In the genomic region with DNA sequence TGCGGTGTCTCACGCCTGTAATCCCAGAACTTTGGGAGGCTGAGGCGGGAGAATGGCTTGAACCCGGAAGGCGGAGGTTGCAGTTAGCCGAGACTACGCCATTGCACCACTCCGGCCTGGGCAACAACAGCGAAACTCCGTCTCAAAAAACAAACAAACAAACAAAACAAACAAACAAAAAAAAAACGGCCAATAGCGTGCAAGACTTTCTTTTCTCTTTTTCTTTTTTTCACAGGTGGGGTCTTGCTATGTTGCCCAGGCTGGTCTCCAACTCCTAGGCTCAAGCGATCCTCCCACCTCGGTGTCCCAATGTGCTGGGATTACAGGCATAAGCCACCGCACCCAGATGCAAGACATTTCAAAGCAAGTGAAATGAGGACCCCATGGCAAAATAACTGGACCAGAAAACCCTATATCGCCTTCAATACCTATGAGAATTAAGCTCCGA, we compare ENCODE assay signal across 11 cellular contexts. TPM values are rescaled to one million over a fixed set of nuclear protein-coding genes. Genes with fewer than 3 reads are reported as not detected.
DNase-seq lines count a peak whose midpoint lies in the region; ATAC-seq and TF ChIP-seq lines count a peak whose summit lies in the region.
"Had no signal": no experiment of that assay in that cellular context is flagged by ENCODE, and none has a peak within 500 bp of the region (broad histone marks: within the 10 kb centered on the region; RNA-seq: fewer than 3 reads in every experiment).

No MANE protein-coding gene starts in this region.

- peak overlapping the region; percentile 94 for H3K4me3 Mint-ChIP-seq in chondrocyte (ENCODE audit: unreplicated experiment)
- H3K4me3 Mint-ChIP-seq in naive thymus-derived CD4-positive, alpha-beta T cell: peak overlapping the region; percentile 91 to 99 (median 96)

- intact Hi-C loops in A673 (cut with micrococcal nuclease; ENCODE audit: unreplicated experiment): no loop called here
- intact Hi-C loops in naive thymus-derived CD4-positive, alpha-beta T cell (cut with micrococcal nuclease): no loop called here

- POLR2A ChIA-PET in A673 (lab: Charles Lee; ENCODE audit: low non-redundant PET): interaction anchor here (0.5 kb wide), 1 partner anchor 10 kb away, joined by 3 read pairs; no protein-coding TSS in a partner anchor
- POLR2A ChIA-PET in naive thymus-derived CD4-positive, alpha-beta T cell (lab: Charles Lee): interaction anchor here (0.8 to 1.9 kb wide), 3 partner anchors 9 to 264 kb away, joined by 3 to 4 read pairs (median 4); no protein-coding TSS in a partner anchor

- peaks cover 53% of the 10 kb centered on the region for H3K4me1 Mint-ChIP-seq in chondrocyte (ENCODE audit: low read depth)
- peaks cover 41 to 64% (median 61%) of the 10 kb centered on the region in 7 donors for H3K4me1 Mint-ChIP-seq in naive thymus-derived CD4-positive, alpha-beta T cell

- BruUV-seq in A673 (replicated peaks; lab: Mats Ljungman, UMichigan): no TSS peak

- H3K9ac ChIP-seq in HUES64 (ENCODE audit: low read depth, low read length): no peak overlapping the region

- H3K36me3 Mint-ChIP-seq in chondrocyte (ENCODE audit: low read depth): peaks cover 1% of the 10 kb centered on the region
- peaks cover 0 to 7% (median 7%) of the 10 kb centered on the region in 5 donors for H3K36me3 Mint-ChIP-seq in naive thymus-derived CD4-positive, alpha-beta T cell

- no peak for ATAC-seq in naive thymus-derived CD4-positive, alpha-beta T cell
- no peak for ATAC-seq in HG03520 (IDR thresholded peaks at IDR 0.05; ENCODE audit: unreplicated experiment)

- H3K36me3 ChIP-seq in A673 (ENCODE audit: insufficient read depth, low read length, poor library complexity, severe bottlenecking) (no peaks in the 10 kb centered on the region), HUES64 (ENCODE audit: insufficient read depth, low read length) (no peaks in the 10 kb centered on the region)
- H3K36me3 ChIP-seq in naive thymus-derived CD4-positive, alpha-beta T cell (ENCODE audit: control insufficient read depth in 2 of 3, insufficient read depth in 3 of 3, low read length in 3 of 3): peaks cover 0 to 6% (median 0%) of the 10 kb centered on the region in 3 experiments

- no peaks in the 10 kb centered on the region for H3K9me3 ChIP-seq in A673 (ENCODE audit: low read depth, low read length, poor library complexity, severe bottlenecking)
- H3K9me3 ChIP-seq in HUES64 (ENCODE audit: insufficient read depth, low read depth, low read length): no peaks in the 10 kb centered on the region
- no peaks in the 10 kb centered on the region for H3K9me3 ChIP-seq in naive thymus-derived CD4-positive, alpha-beta T cell (ENCODE audit: control insufficient read depth in 2 of 3, low read length in 3 of 3)

- CTCF ChIA-PET in A673 (lab: Charles Lee): no interaction called here
- CTCF ChIA-PET in naive thymus-derived CD4-positive, alpha-beta T cell (lab: Charles Lee): interaction anchor here (0.7 to 1.6 kb wide), 2 partner anchors 12 to 81 kb away, joined by 4 to 6 read pairs; no protein-coding TSS in a partner anchor

- peaks cover 20% of the 10 kb centered on the region for H3K4me1 ChIP-seq in A673 (ENCODE audit: insufficient read depth, low read length, poor library complexity, severe bottlenecking)
- H3K4me1 ChIP-seq in HUES64 (ENCODE audit: insufficient read depth, low read length): peaks cover 17% of the 10 kb centered on the region
- peaks cover 7 to 14% of the 10 kb centered on the region in 2 donors for H3K4me1 ChIP-seq in naive thymus-derived CD4-positive, alpha-beta T cell (ENCODE audit: control insufficient read depth in 2 of 2, insufficient read depth in 2 of 2, low read length in 2 of 2)

- H3K27me3 Mint-ChIP-seq in chondrocyte (ENCODE audit: low read depth): no peaks in the 10 kb centered on the region
- no peaks in the 10 kb centered on the region for H3K27me3 Mint-ChIP-seq in naive thymus-derived CD4-positive, alpha-beta T cell

- no peaks in the 10 kb centered on the region for H3K9me3 Mint-ChIP-seq in chondrocyte (ENCODE audit: low read depth)
- peaks cover 0 to 2% (median 0%) of the 10 kb centered on the region in 11 donors for H3K9me3 Mint-ChIP-seq in naive thymus-derived CD4-positive, alpha-beta T cell

- DNase-seq in A673 (ENCODE audit: low spot score): no peak
- DNase-seq in chondrocyte (ENCODE audit: low spot score): peak; percentile 24
- no peak for DNase-seq in naive thymus-derived CD4-positive, alpha-beta T cell
- no peak for DNase-seq in DMS153 (lab: John Stamatoyannopoulos, UW)
- DNase-seq in effector CD4-positive, alpha-beta T cell: no peak
- DNase-seq in NCI-H510A (lab: John Stamatoyannopoulos, UW): no peak
- DNase-seq: DMS 273 treated with DMSO at 0.1 percent for 48 hours, HCEC 1CT, islet precursor cell had no signal

- H3K27ac ChIP-seq in A673 (ENCODE audit: low read depth, low read length, poor library complexity, severe bottlenecking) (no peak overlapping the region), HUES64 (ENCODE audit: low read depth, low read length) (no peak overlapping the region)
- H3K27ac ChIP-seq in naive thymus-derived CD4-positive, alpha-beta T cell (ENCODE audit: low read depth, low read length): no peak overlapping the region

- TF ChIP-seq CTCF in A673 (conservative IDR thresholded peaks at IDR 0.05; ENCODE audit: low read depth, low read length): no peak
- no peak for TF ChIP-seq CTCF in chondrocyte (IDR thresholded peaks at IDR 0.05)

- peak overlapping the region; percentile 82 for H3K4me3 ChIP-seq in A673 (ENCODE audit: low read depth, low read length, poor library complexity, severe bottlenecking)
- H3K4me3 ChIP-seq in HUES64 (ENCODE audit: low read length): peak overlapping the region; percentile 94
- H3K4me3 ChIP-seq in naive thymus-derived CD4-positive, alpha-beta T cell (ENCODE audit: low read length): peak overlapping the region; percentile 92

- H3K27me3 ChIP-seq in A673 (replicated peaks; ENCODE audit: insufficient read depth, low read depth, low read length, poor library complexity) (no peaks in the 10 kb centered on the region), HUES64 (ENCODE audit: insufficient read depth, low read length) (no peaks in the 10 kb centered on the region)
- H3K27me3 ChIP-seq in naive thymus-derived CD4-positive, alpha-beta T cell (ENCODE audit: control insufficient read depth in 2 of 2, insufficient read depth in 2 of 2, low read length in 2 of 2): no peaks in the 10 kb centered on the region

- peak overlapping the region; percentile 8 for H3K27ac Mint-ChIP-seq in chondrocyte (ENCODE audit: unreplicated experiment)
- peak overlapping the region in 2 of 9 donors; percentile 80 to 85 for H3K27ac Mint-ChIP-seq in naive thymus-derived CD4-positive, alpha-beta T cell

- 95% methylated on average over 17 of the region's 17 CpGs for WGBS in HUES64

RNA-seq across cellular contexts. Expression of a gene that starts 1.6 kb away (rescaled TPM):
- total RNA-seq in A673 (2021) (429 and 431 TPM in 2 replicates), chondrocyte (963 to 1,130 TPM (median 970 TPM) in 3 replicates)
- 272 TPM for polyA plus RNA-seq in HUES64 (2013, experiment 1 of 2)
- polyA plus RNA-seq in HUES64 (2013, experiment 2 of 2): 294 TPM
- 1,000 to 10,000 TPM in 1 of 5 experiments, 100 to 1,000 TPM in 4; 153 to 1,163 (median 266) TPM for total RNA-seq in naive thymus-derived CD4-positive, alpha-beta T cell
- 100 to 1,000 TPM; 421 to 506 TPM for polyA plus RNA-seq in naive thymus-derived CD4-positive, alpha-beta T cell
